8 cellular contexts compared by ENCODE assay signal in the genomic region with DNA sequence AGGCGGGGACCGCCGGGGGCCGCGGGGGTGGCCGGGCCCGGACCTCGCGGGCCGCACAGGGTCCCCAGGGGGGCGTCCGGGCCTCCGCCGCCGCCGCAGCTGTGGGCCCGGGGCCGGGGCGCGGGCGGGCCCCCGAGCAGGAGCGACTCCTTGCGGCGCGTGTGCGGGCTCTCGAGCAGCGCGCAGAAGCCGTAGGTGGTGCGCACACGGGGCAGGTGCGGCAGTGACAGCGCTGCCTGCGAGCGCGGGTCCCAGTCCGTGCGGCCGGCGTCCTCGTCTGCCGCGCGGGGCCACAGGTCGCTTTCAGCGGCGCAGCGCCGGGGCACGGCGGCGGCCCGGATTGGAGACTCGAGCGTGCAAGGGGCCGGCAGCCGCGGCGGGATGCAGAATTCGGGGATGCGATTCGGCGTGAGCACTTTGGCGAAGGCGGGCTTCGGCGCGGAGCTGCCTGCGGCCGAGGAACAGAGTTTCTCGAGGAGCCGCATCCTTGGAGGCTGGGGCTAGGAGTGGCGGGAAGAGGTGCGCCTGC. TPM values are rescaled to one million over a fixed set of nuclear protein-coding genes. Genes with fewer than 3 reads are reported as not detected.
DNase-seq lines count a peak whose midpoint lies in the region; ATAC-seq and TF ChIP-seq lines count a peak whose summit lies in the region.

No MANE protein-coding gene starts in this region.

- no peak overlapping the region for H3K27ac ChIP-seq in parathyroid adenoma

- H3K36me3 Mint-ChIP-seq in activated T-helper 2 cell treated with anti-CD3 and anti-CD28 coated beads, Interferon-gamma antibody, Interleukin-2, Interleukin-4, amounts not matched to agents 10 μg/mL and 5 μg/mL and 100 μg/mL, durations not matched to agents 14 hours and 24 hours and 36 hours (ENCODE audit: low read depth) = no peaks in the 10 kb centered on the region

- no peaks in the 10 kb centered on the region for H3K4me1 ChIP-seq in parathyroid adenoma

- no peak overlapping the region for H3K4me3 Mint-ChIP-seq in activated T-helper 2 cell treated with anti-CD3 and anti-CD28 coated beads, Interferon-gamma antibody, Interleukin-2, Interleukin-4, amounts not matched to agents 10 μg/mL and 5 μg/mL and 100 μg/mL, durations not matched to agents 14 hours and 24 hours and 36 hours (ENCODE audit: low read depth)

- no peaks in the 10 kb centered on the region for H3K79me2 ChIP-seq in parathyroid adenoma

- H3K4me2 ChIP-seq in parathyroid adenoma (ENCODE audit: low read length) = peak overlapping the region; percentile 57

- H2AFZ ChIP-seq in parathyroid adenoma = peak overlapping the region; percentile 46

- H3K9me3 Mint-ChIP-seq in activated T-helper 2 cell treated with anti-CD3 and anti-CD28 coated beads, Interferon-gamma antibody, Interleukin-2, Interleukin-4, amounts not matched to agents 10 μg/mL and 5 μg/mL and 100 μg/mL, durations not matched to agents 14 hours and 24 hours and 36 hours = no peaks in the 10 kb centered on the region

- no peak overlapping the region for H3K27ac Mint-ChIP-seq in activated T-helper 2 cell treated with anti-CD3 and anti-CD28 coated beads, Interferon-gamma antibody, Interleukin-2, Interleukin-4, amounts not matched to agents 10 μg/mL and 5 μg/mL and 100 μg/mL, durations not matched to agents 14 hours and 24 hours and 36 hours

- intact Hi-C loops in activated T-helper 2 cell treated with anti-CD3 and anti-CD28 coated beads, Interferon-gamma antibody, Interleukin-2, Interleukin-4, amounts not matched to agents 10 μg/mL and 5 μg/mL and 100 μg/mL, durations not matched to agents 14 hours and 24 hours and 36 hours (cut with micrococcal nuclease) = no loop called here

- DNase-seq in ELF-1 (ENCODE audit: low read depth, low spot score) = peak; percentile 60
- DNase-seq in fibroblast of the aortic adventitia (ENCODE audit: low read depth) = no peak
- DNase-seq in GDM1 (lab: John Stamatoyannopoulos, UW) = no peak
- DNase-seq in activated T-helper 2 cell treated with anti-CD3 and anti-CD28 coated beads, Interferon-gamma antibody, Interleukin-2, Interleukin-4, amounts not matched to agents 10 μg/mL and 5 μg/mL and 100 μg/mL, durations not matched to agents 14 hours and 24 hours and 36 hours (ENCODE audit: low spot score) = no peak

- no peaks in the 10 kb centered on the region for H3K27me3 ChIP-seq in parathyroid adenoma (ENCODE audit: control insufficient read depth, insufficient read depth, low read length)

- no peak for TF ChIP-seq CTCF in fibroblast of the aortic adventitia (IDR thresholded peaks at IDR 0.05; ENCODE audit: insufficient read depth, low read length)
- no peak for TF ChIP-seq CTCF in parathyroid adenoma (IDR thresholded peaks at IDR 0.05)

- ATAC-seq in SK-N-SH treated with all-trans-retinoic acid at 6 μM for 48 hours (peak; percentile 64), HG03196 (IDR thresholded peaks at IDR 0.05; ENCODE audit: unreplicated experiment) (no peak), GM19351 (IDR thresholded peaks at IDR 0.05; ENCODE audit: unreplicated experiment) (no peak)

- H3K4me3 ChIP-seq in fibroblast of the aortic adventitia (ENCODE audit: low read depth, low read length) = peak overlapping the region; percentile 18
- peak overlapping the region; percentile 51 for H3K4me3 ChIP-seq in parathyroid adenoma (ENCODE audit: low read depth, low read length)

- peaks cover 82% of the 10 kb centered on the region for H3K27me3 Mint-ChIP-seq in activated T-helper 2 cell treated with anti-CD3 and anti-CD28 coated beads, Interferon-gamma antibody, Interleukin-2, Interleukin-4, amounts not matched to agents 10 μg/mL and 5 μg/mL and 100 μg/mL, durations not matched to agents 14 hours and 24 hours and 36 hours (ENCODE audit: low read depth)

- peaks cover 10% of the 10 kb centered on the region for H3K4me1 Mint-ChIP-seq in activated T-helper 2 cell treated with anti-CD3 and anti-CD28 coated beads, Interferon-gamma antibody, Interleukin-2, Interleukin-4, amounts not matched to agents 10 μg/mL and 5 μg/mL and 100 μg/mL, durations not matched to agents 14 hours and 24 hours and 36 hours (ENCODE audit: low read depth)

- H3K36me3 ChIP-seq in parathyroid adenoma (ENCODE audit: control insufficient read depth, insufficient read depth, low read length) = no peaks in the 10 kb centered on the region

- H3K9ac ChIP-seq in parathyroid adenoma = no peak overlapping the region

- H3K9me3 ChIP-seq in parathyroid adenoma (ENCODE audit: control insufficient read depth, low read length) = no peaks in the 10 kb centered on the region

TF ChIP-seq in SK-N-SH treated with all-trans-retinoic acid at 6 μM for 48 hours, 23 proteins besides CTCF, POLR2A, EP300 and RAD21 (continues in another document):
- no peak for TF ChIP-seq CREB5 (CRISPR knock-in tag; IDR thresholded peaks at IDR 0.05; ENCODE audit: low read depth)
- TF ChIP-seq ARNTL (CRISPR knock-in tag; IDR thresholded peaks at IDR 0.05; ENCODE audit: borderline replicate concordance, low read depth) = no peak
- TF ChIP-seq, protein P1, sequence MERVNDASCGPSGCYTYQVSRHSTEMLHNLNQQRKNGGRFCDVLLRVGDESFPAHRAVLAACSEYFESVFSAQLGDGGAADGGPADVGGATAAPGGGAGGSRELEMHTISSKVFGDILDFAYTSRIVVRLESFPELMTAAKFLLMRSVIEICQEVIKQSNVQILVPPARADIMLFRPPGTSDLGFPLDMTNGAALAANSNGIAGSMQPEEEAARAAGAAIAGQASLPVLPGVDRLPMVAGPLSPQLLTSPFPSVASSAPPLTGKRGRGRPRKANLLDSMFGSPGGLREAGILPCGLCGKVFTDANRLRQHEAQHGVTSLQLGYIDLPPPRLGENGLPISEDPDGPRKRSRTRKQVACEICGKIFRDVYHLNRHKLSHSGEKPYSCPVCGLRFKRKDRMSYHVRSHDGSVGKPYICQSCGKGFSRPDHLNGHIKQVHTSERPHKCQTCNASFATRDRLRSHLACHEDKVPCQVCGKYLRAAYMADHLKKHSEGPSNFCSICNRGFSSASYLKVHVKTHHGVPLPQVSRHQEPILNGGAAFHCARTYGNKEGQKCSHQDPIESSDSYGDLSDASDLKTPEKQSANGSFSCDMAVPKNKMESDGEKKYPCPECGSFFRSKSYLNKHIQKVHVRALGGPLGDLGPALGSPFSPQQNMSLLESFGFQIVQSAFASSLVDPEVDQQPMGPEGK (CRISPR knock-in tag; IDR thresholded peaks at IDR 0.05; ENCODE audit: borderline replicate concordance) = no peak
- no peak for TF ChIP-seq ZNF8 (CRISPR knock-in tag; IDR thresholded peaks at IDR 0.05)
- no peak for TF ChIP-seq ESRRG (CRISPR knock-in tag; IDR thresholded peaks at IDR 0.05)
- no peak for TF ChIP-seq ISL1 (CRISPR knock-in tag; IDR thresholded peaks at IDR 0.05)
- no peak for TF ChIP-seq SNAI2 (CRISPR knock-in tag; IDR thresholded peaks at IDR 0.05)
- TF ChIP-seq GLIS3 (CRISPR knock-in tag; IDR thresholded peaks at IDR 0.05) = no peak
- TF ChIP-seq ZFP3 (CRISPR knock-in tag; IDR thresholded peaks at IDR 0.05) = no peak
- TF ChIP-seq PPARA (CRISPR knock-in tag; IDR thresholded peaks at IDR 0.05; ENCODE audit: borderline replicate concordance) = no peak
- TF ChIP-seq ZNF565 (CRISPR knock-in tag; conservative IDR thresholded peaks at IDR 0.05; ENCODE audit: low read depth) = no peak
- TF ChIP-seq CSDC2 (CRISPR knock-in tag; IDR thresholded peaks at IDR 0.05) = no peak
- TF ChIP-seq, protein P2, sequence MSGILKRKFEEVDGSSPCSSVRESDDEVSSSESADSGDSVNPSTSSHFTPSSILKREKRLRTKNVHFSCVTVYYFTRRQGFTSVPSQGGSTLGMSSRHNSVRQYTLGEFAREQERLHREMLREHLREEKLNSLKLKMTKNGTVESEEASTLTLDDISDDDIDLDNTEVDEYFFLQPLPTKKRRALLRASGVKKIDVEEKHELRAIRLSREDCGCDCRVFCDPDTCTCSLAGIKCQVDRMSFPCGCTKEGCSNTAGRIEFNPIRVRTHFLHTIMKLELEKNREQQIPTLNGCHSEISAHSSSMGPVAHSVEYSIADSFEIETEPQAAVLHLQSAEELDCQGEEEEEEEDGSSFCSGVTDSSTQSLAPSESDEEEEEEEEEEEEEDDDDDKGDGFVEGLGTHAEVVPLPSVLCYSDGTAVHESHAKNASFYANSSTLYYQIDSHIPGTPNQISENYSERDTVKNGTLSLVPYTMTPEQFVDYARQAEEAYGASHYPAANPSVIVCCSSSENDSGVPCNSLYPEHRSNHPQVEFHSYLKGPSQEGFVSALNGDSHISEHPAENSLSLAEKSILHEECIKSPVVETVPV (CRISPR knock-in tag; IDR thresholded peaks at IDR 0.05) = no peak

RNA-seq across cellular contexts. Expression of gene C2CD4B, which starts 0.5 kb away (rescaled TPM):
- not detected in 2 replicates for total RNA-seq in fibroblast of the aortic adventitia (ENCODE audit: low replicate concordance)
- total RNA-seq in activated T-helper 2 cell treated with anti-CD3 and anti-CD28 coated beads, Interferon-gamma antibody, Interleukin-2, Interleukin-4, amounts not matched to agents 10 μg/mL and 5 μg/mL and 100 μg/mL, durations not matched to agents 14 hours and 24 hours and 36 hours = 0.14 and 0.16 TPM in 2 replicates
